In genomic region chr17:77137111-77137510, GRCh38 we compare ENCODE assay signal across 1 cellular context.
TF ChIP-seq lines count a peak whose summit lies in the region.

No MANE protein-coding gene starts in this region.

TF ChIP-seq in H1, 55 proteins besides CTCF, POLR2A, EP300 and RAD21:
- TF ChIP-seq ZNF274 (IDR thresholded peaks at IDR 0.05; ENCODE audit: borderline replicate concordance, extremely low read depth, low read length): no peak
- TF ChIP-seq USF2 (IDR thresholded peaks at IDR 0.05; ENCODE audit: low read length): 0 out of 2 replicates have a peak, but pooled peaks have one; percentile 17
TF ChIP-seq in H1: peak in this region for 1.
